Comparison of ENCODE assay signal across 1 cellular context in the genomic region with DNA sequence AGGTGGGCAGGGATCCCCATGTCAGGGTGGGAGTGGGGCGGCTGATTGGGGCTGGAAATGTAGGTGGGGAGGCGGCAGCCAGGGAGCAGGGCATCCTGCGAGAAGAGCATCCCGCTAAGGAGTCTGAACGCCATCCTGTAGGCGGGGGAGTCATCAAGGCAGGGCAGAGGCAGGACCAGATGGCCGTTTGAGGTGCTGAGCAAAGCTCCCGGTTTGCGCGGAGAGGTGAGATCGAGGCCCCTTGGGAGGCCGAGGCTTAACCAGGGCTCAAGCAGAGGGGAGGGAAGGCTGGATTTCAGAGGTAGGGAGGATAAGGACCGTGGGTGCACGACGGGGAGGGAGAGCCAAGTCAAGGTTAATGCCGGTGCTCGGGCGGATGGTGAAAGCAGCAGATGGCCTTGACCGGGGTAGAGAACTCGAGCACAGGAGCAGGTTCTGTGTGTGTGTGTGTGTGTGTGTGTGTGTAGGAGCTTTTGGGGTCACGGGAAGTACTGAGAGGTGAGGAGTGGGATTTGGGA.
TF ChIP-seq lines count a peak whose summit lies in the region.

No MANE protein-coding gene starts in this region.

TF ChIP-seq in HCT116, 20 proteins besides CTCF, POLR2A, EP300 and RAD21:
- TF ChIP-seq EGR1 (IDR thresholded peaks at IDR 0.05; ENCODE audit: low read depth) (no peak), CBX3 (IDR thresholded peaks at IDR 0.05; ENCODE audit: low read depth) (no peak), TCF7L2 (IDR thresholded peaks at IDR 0.05; ENCODE audit: borderline replicate concordance, extremely low read depth, insufficient read depth, insufficient read length) (no peak), REST (IDR thresholded peaks at IDR 0.05; ENCODE audit: low read depth) (no peak), ZFX (IDR thresholded peaks at IDR 0.05) (no peak), SRF (IDR thresholded peaks at IDR 0.05; ENCODE audit: low read depth) (no peak), JUND (IDR thresholded peaks at IDR 0.05) (no peak), YY1 (IDR thresholded peaks at IDR 0.05; ENCODE audit: extremely low read depth, insufficient replicate concordance, low read depth, low read length) (no peak), POLR2AphosphoS5 (IDR thresholded peaks at IDR 0.05; ENCODE audit: low read depth, low read length) (no peak), SIN3A (IDR thresholded peaks at IDR 0.05; ENCODE audit: low read depth) (no peak), SP1 (IDR thresholded peaks at IDR 0.05; ENCODE audit: low read depth) (no peak), FOSL1 (IDR thresholded peaks at IDR 0.05; ENCODE audit: low read depth) (no peak), ZNF274 (IDR thresholded peaks at IDR 0.05; ENCODE audit: low read depth, low read length) (no peak), ELF1 (IDR thresholded peaks at IDR 0.05; ENCODE audit: borderline replicate concordance, low read depth) (no peak), EZH2phosphoT487 (IDR thresholded peaks at IDR 0.05; ENCODE audit: borderline replicate concordance) (no peak), MAX (IDR thresholded peaks at IDR 0.05) (no peak)
- TF ChIP-seq, protein P1, sequence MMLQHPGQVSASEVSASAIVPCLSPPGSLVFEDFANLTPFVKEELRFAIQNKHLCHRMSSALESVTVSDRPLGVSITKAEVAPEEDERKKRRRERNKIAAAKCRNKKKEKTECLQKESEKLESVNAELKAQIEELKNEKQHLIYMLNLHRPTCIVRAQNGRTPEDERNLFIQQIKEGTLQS (IDR thresholded peaks at IDR 0.05) = no peak
- TF ChIP-seq, protein P2, sequence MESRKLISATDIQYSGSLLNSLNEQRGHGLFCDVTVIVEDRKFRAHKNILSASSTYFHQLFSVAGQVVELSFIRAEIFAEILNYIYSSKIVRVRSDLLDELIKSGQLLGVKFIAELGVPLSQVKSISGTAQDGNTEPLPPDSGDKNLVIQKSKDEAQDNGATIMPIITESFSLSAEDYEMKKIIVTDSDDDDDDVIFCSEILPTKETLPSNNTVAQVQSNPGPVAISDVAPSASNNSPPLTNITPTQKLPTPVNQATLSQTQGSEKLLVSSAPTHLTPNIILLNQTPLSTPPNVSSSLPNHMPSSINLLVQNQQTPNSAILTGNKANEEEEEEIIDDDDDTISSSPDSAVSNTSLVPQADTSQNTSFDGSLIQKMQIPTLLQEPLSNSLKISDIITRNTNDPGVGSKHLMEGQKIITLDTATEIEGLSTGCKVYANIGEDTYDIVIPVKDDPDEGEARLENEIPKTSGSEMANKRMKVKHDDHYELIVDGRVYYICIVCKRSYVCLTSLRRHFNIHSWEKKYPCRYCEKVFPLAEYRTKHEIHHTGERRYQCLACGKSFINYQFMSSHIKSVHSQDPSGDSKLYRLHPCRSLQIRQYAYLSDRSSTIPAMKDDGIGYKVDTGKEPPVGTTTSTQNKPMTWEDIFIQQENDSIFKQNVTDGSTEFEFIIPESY (IDR thresholded peaks at IDR 0.05; ENCODE audit: extremely low read depth, insufficient replicate concordance, low read length) = no peak
